In genomic region chr14:99731536-99732435, GRCh38 we compare ENCODE assay signal across 15 cellular contexts. TPM values are rescaled to one million over a fixed set of nuclear protein-coding genes. Genes with fewer than 3 reads are reported as not detected.
DNase-seq lines count a peak whose midpoint lies in the region; ATAC-seq, FAIRE-seq and TF ChIP-seq lines count a peak whose summit lies in the region.
"Had no signal": no experiment of that assay in that cellular context is flagged by ENCODE, and none has a peak within 500 bp of the region (broad histone marks: within the 10 kb centered on the region; RNA-seq: fewer than 3 reads in every experiment).

No MANE protein-coding gene starts in this region.

- no peaks in the 10 kb centered on the region for H3K9me3 ChIP-seq in Peyer's patch
- H3K9me3 ChIP-seq in body of pancreas = no peaks in the 10 kb centered on the region
- no peaks in the 10 kb centered on the region for H3K9me3 ChIP-seq in HepG2 (ENCODE audit: low read length)
- no peaks in the 10 kb centered on the region for H3K9me3 ChIP-seq in spleen
- H3K9me3 ChIP-seq: esophagus squamous epithelium, SK-N-SH had no signal

- no peak overlapping the region for H2AFZ ChIP-seq in HepG2 (ENCODE audit: low read length)

- CTCF ChIA-PET in HepG2 (lab: Yijun Ruan, JAX; ENCODE audit: low intra/inter-chr PET ratio, low total read pairs) = no interaction called here

- in situ Hi-C loops in HepG2 (cut with HindIII; ENCODE audit: extremely low pct_ligation_motif_present, low pct_unique_long_range_greater_than_20kb) = loop anchor here (5.0 kb wide), 1 partner anchor 156 kb away; no protein-coding TSS in a partner anchor

- no TSS peak for BruUV-seq in HepG2 (replicated peaks; lab: Mats Ljungman, UMichigan)

- TF ChIP-seq EP300 in HepG2 (IDR thresholded peaks at IDR 0.05; ENCODE audit: low read depth in 2 of 2, low read length in 2 of 2) (no peak), HepG2 (CRISPR knock-in tag; IDR thresholded peaks at IDR 0.05; ENCODE audit: borderline replicate concordance) (no peak)

- no peak overlapping the region for H3K4me3 ChIP-seq in Peyer's patch
- H3K4me3 ChIP-seq in body of pancreas = no peak overlapping the region
- peak overlapping the region in 1 of 3 experiments; percentile 4; a peak in 1 of 6 replicates for H3K4me3 ChIP-seq in HepG2 (replicated peaks in 1 of 3; ENCODE audit: insufficient read depth in 1 of 3, low read depth in 2 of 3, low read length in 3 of 3)
- no peak overlapping the region for H3K4me3 ChIP-seq in spleen
- H3K4me3 ChIP-seq: esophagus squamous epithelium had no signal

- H3K4me2 ChIP-seq in HepG2 (ENCODE audit: low read depth, low read length) = peak overlapping the region; percentile 29
- H3K4me2 ChIP-seq: KMS-11, SK-N-SH had no signal

- H3K27me3 ChIP-seq in Peyer's patch (no peaks in the 10 kb centered on the region), body of pancreas (no peaks in the 10 kb centered on the region), HepG2 (ENCODE audit: control insufficient read depth in 1 of 2, insufficient read depth in 2 of 2, low read length in 2 of 2) (peaks cover 8 to 43% of the 10 kb centered on the region in 2 experiments), spleen (replicated peaks in 1 of 7) (peaks cover 0 to 96% (median 13%) of the 10 kb centered on the region in 7 donors)

- WGBS in body of pancreas, 2 donors = 37 to 48% methylated on average over 19 to 30 of the region's 32 CpGs
- 54% methylated on average over 10 of the region's 32 CpGs for WGBS in HepG2 (ENCODE audit: low lambda C conversion rate)
- 82 to 85% (median 84%) methylated on average over 15 to 32 of the region's 32 CpGs for WGBS in spleen, 5 donors

- no peak for FAIRE-seq in HepG2 (lab: Jason Lieb, UNC)

- H3K4me1 ChIP-seq in Peyer's patch (peaks cover 0 to 13% (median 3%) of the 10 kb centered on the region in 4 donors), body of pancreas (peaks cover 43% of the 10 kb centered on the region), HepG2 (ENCODE audit: insufficient read depth, low read length) (peaks cover 42% of the 10 kb centered on the region), spleen (peaks cover 0 to 53% (median 16%) of the 10 kb centered on the region in 6 donors)

- TF ChIP-seq CTCF in Peyer's patch (IDR thresholded peaks at IDR 0.05) (no peak), body of pancreas (IDR thresholded peaks at IDR 0.05) (no peak), HepG2 (CRISPR knock-in tag; IDR thresholded peaks at IDR 0.05) (peak; percentile 29; the same call in 1 of the 2 replicates), spleen (IDR thresholded peaks at IDR 0.05 in 8 of 11, conservative IDR thresholded peaks at IDR 0.05 in 3 of 11) (no peak)

- POLR2A ChIA-PET in HepG2 (lab: Yijun Ruan, JAX) = no interaction called here

- TF ChIP-seq POLR2A in Peyer's patch (IDR thresholded peaks at IDR 0.05) = no peak
- TF ChIP-seq POLR2A in body of pancreas (IDR thresholded peaks at IDR 0.05) = no peak
- no peak for TF ChIP-seq POLR2A in HepG2 (IDR thresholded peaks at IDR 0.05; ENCODE audit: insufficient read depth in 1 of 2, low read depth in 2 of 2, low read length in 2 of 2)
- TF ChIP-seq POLR2A in spleen (IDR thresholded peaks at IDR 0.05) = no peak

- intact Hi-C loops in body of pancreas (cut with DNase I) (no loop called here), HepG2 (cut with micrococcal nuclease; ENCODE audit: unreplicated experiment) (no loop called here), spleen (cut with DNase I; ENCODE audit: low total_unique reads) (loop anchor here (2.0 kb wide), 1 partner anchor 153 kb away; no protein-coding TSS in a partner anchor)

- TF ChIP-seq RAD21 in HepG2 (CRISPR knock-in tag; IDR thresholded peaks at IDR 0.05) = peak; percentile 12; the same call in 1 of the 2 replicates

- DNase-seq in Peyer's patch (peak in 2 of 3 donors; percentile 29 to 30), body of pancreas (peak; percentile 69 to 77 (median 72)), HepG2 (ENCODE audit: low spot score) (no peak), spleen (peak; percentile 73), superior temporal gyrus (ENCODE audit: extremely low spot score) (no peak), NCI-H1417 treated with DMSO at 0.1 percent for 48 hours (lab: John Stamatoyannopoulos, UW) (no peak)
- DNase-seq: esophagus squamous epithelium; NCI-H2029; NK-92 treated with Interleukin-12 subunit alpha and Interleukin-12 subunit beta, amount 100 ng/mL, for 24 hours; SK-N-SH had no signal

- H3K27ac ChIP-seq in Peyer's patch (no peak overlapping the region), body of pancreas (peak overlapping the region in 3 of 4 donors; percentile 36 to 56 (median 45)), HepG2 (ENCODE audit: extremely low read length, insufficient read depth, low read length) (no peak overlapping the region), spleen (no peak overlapping the region)
- H3K27ac ChIP-seq: KMS-11 had no signal

- no peaks in the 10 kb centered on the region for H3K79me2 ChIP-seq in HepG2 (ENCODE audit: insufficient read depth, low read length)

- peak; percentile 66 for ATAC-seq in body of pancreas
- peak; percentile 27 for ATAC-seq in HepG2
- ATAC-seq in GM18867 (IDR thresholded peaks at IDR 0.05; ENCODE audit: unreplicated experiment) = no peak
- no peak for ATAC-seq in HG03432 (IDR thresholded peaks at IDR 0.05; ENCODE audit: unreplicated experiment)

- H3K9ac ChIP-seq in HepG2 (ENCODE audit: insufficient read depth, low read depth, low read length) = no peak overlapping the region
- H3K9ac ChIP-seq: KMS-11, SK-N-SH had no signal

- H4K20me1 ChIP-seq in HepG2 (ENCODE audit: insufficient read depth, low read length) = no peaks in the 10 kb centered on the region

- H3K36me3 ChIP-seq in Peyer's patch = no peaks in the 10 kb centered on the region
- H3K36me3 ChIP-seq in body of pancreas (replicated peaks in 1 of 2; ENCODE audit: insufficient read depth in 1 of 2, low read depth in 2 of 2) = no peaks in the 10 kb centered on the region
- H3K36me3 ChIP-seq in HepG2 (replicated peaks in 1 of 2; ENCODE audit: control insufficient read depth in 1 of 2, insufficient read depth in 2 of 2, low read length in 2 of 2) = no peaks in the 10 kb centered on the region
- no peaks in the 10 kb centered on the region for H3K36me3 ChIP-seq in spleen
- H3K36me3 ChIP-seq: esophagus squamous epithelium had no signal

TF ChIP-seq in HepG2, 621 proteins besides CTCF, POLR2A, EP300 and RAD21 (continues in another document):
- TF ChIP-seq STAG1 (CRISPR knock-in tag; IDR thresholded peaks at IDR 0.05) = peak; percentile 16; the same call in 1 of the 2 replicates
- TF ChIP-seq MAFF (IDR thresholded peaks at IDR 0.05; ENCODE audit: low read depth, low read length) = no peak
- TF ChIP-seq MNT (IDR thresholded peaks at IDR 0.05) = peak; percentile 28; the same call in 1 of the 2 replicates
- TF ChIP-seq HNRNPL (IDR thresholded peaks at IDR 0.05; ENCODE audit: low read depth, low read length) = 0 out of 2 replicates have a peak, but pooled peaks have one; percentile 10
- no peak for TF ChIP-seq CBX2 (IDR thresholded peaks at IDR 0.05; ENCODE audit: low read depth, low read length)
- TF ChIP-seq CBX2 (CRISPR knock-in tag; IDR thresholded peaks at IDR 0.05; ENCODE audit: low read depth) = no peak
- TF ChIP-seq ZBTB42 (CRISPR knock-in tag; IDR thresholded peaks at IDR 0.05) = no peak

RNA-seq across cellular contexts. Expression of gene CYP46A1, which starts 47.7 kb away (rescaled TPM):
- total RNA-seq in Peyer's patch (1 to 10 TPM in 1 of 4 donors, under 1 TPM in 1, not detected in 2; 0.13 to 2.5 TPM), body of pancreas (1 to 10 TPM; 1.3 to 4.9 TPM), HepG2 (2016; rRNA removed; fragmentation: Illumina TruSeq; extraction: Trizol) (not detected in 2 replicates), spleen (under 1 TPM; 0.16 to 0.85 (median 0.40) TPM)
- not detected in 2 replicates for total RNA-seq in HepG2 (2016; cell fraction: cytosol; rRNA removed; fragmentation: Illumina TruSeq; extraction: Trizol; ENCODE audit: low read depth)
- not detected in 2 replicates for total RNA-seq in HepG2 (2016; cell fraction: insoluble cytoplasmic fraction; rRNA removed; fragmentation: Illumina TruSeq; extraction: Trizol)
- total RNA-seq in HepG2 (2016; cell fraction: membrane; rRNA removed; fragmentation: Illumina TruSeq; extraction: Trizol) = not detected in 2 replicates
- total RNA-seq in HepG2 (2016; cell fraction: nucleus; rRNA removed; fragmentation: Illumina TruSeq; extraction: Trizol) = not detected in 2 replicates
- polyA plus RNA-seq in HepG2 (2011; rRNA removed) (not detected in 2 replicates), spleen (under 1 TPM; 0.11 to 0.38 (median 0.13) TPM)
- polyA plus RNA-seq in HepG2 (2011; cell fraction: cytosol; rRNA removed) = not detected in 2 replicates
- polyA plus RNA-seq in HepG2 (2011; cell fraction: nucleus; rRNA removed) = 0.06 and 0.12 TPM in 2 replicates
- not detected in 2 replicates for polyA plus RNA-seq in HepG2 (2012)
- polyA plus RNA-seq in HepG2 (2016; cell fraction: cytosol; fragmentation: Illumina TruSeq; extraction: Trizol; ENCODE audit: low read depth) = 0.06 TPM in 2 replicates
- polyA plus RNA-seq in HepG2 (2016; cell fraction: insoluble cytoplasmic fraction; fragmentation: Illumina TruSeq; extraction: Trizol; ENCODE audit: low read depth) = not detected in 2 replicates
- not detected in 2 replicates for polyA plus RNA-seq in HepG2 (2016; cell fraction: membrane; fragmentation: Illumina TruSeq; extraction: Trizol; ENCODE audit: low read depth)
- polyA plus RNA-seq in HepG2 (2016; cell fraction: nucleus; fragmentation: Illumina TruSeq; extraction: Trizol; ENCODE audit: insufficient read depth, low read depth) = 0.11 and 0.14 TPM in 2 replicates
- polyA minus RNA-seq in HepG2 (2011; rRNA and poly(A)+ RNA removed; ENCODE audit: low replicate concordance) = 0.02 TPM in 1 of 2 replicates, not detected in the other
- not detected in 2 replicates for polyA minus RNA-seq in HepG2 (2011; cell fraction: cytosol; rRNA and poly(A)+ RNA removed)
- under 0.01 and 0.12 TPM in 2 replicates for polyA minus RNA-seq in HepG2 (2011; cell fraction: nucleus; rRNA and poly(A)+ RNA removed)
- total RNA-seq: activated T-helper 2 cell treated with anti-CD3 and anti-CD28 coated beads, Interferon-gamma antibody, Interleukin-2, Interleukin-4, amounts not matched to agents 10 μg/mL and 5 μg/mL and 100 μg/mL, durations not matched to agents 14 hours and 24 hours and 36 hours had no signal
- polyA plus RNA-seq: CD8-positive, alpha-beta memory T cell had no signal

Comparison
In these comparisons a context has a peak if more than half of its experiments do, and no peak if none do; other contexts are left out.
1. DNase-seq: peak in Peyer's patch (2 of 3), body of pancreas (4 of 4) and spleen (single experiment); none in HepG2 (single experiment), superior temporal gyrus (single experiment) and NCI-H1417 treated with DMSO at 0.1 percent for 48 hours (single experiment).
2. H3K27ac ChIP-seq: peak in body of pancreas (3 of 4); none in Peyer's patch (0 of 4), HepG2 (single experiment) and spleen (0 of 8).
3. ATAC-seq: peak in body of pancreas (single experiment) and HepG2 (single experiment); none in GM18867 (single experiment) and HG03432 (single experiment).